ENCODE assay signal across 33 cellular contexts in the genomic region with DNA sequence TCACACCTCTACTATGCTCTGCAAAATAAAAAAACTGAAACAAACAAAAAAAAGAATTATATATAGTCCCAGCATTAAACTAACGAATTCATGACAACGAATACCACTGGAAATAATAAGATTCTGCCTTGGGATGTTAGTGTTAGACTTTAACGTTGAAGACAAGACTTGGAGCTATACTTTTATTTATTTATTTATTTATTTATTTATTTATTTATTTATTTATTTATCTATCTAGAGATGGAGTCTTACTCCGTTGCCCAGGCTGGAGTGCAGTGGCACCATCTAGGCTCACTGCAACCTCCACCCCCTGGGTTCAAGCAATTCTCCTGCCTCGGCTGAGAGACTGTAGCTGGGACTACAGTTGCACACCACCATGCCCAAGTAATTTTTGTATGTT.
"Had no signal": no experiment of that assay in that cellular context is flagged by ENCODE, and none has a peak within 500 bp of the region (broad histone marks: within the 10 kb centered on the region; RNA-seq: fewer than 3 reads in every experiment).

No MANE protein-coding gene starts in this region.

- DNase-seq: activated effector memory CD4-positive, alpha-beta T cell treated with anti-CD3 and anti-CD28 coated beads, Interleukin-2, amount 50 U/mL, for 16 hours; activated effector memory CD4-positive, alpha-beta T cell treated with Interleukin-2 at 50 U/mL for 16 hours; activated gamma-delta T cell; activated gamma-delta T cell treated with Interleukin-2 at 50 U/mL for 16 hours; activated naive CD4-positive, alpha-beta T cell; activated naive CD4-positive, alpha-beta T cell treated with anti-CD3 and anti-CD28 coated beads for 36 hours; activated naive CD4-positive, alpha-beta T cell treated with anti-CD3 and anti-CD28 coated beads, Interleukin-2, amount 10 ng/mL, durations not matched to agents 7 days and 5 days; activated naive CD4-positive, alpha-beta T cell treated with anti-CD3 and anti-CD28 coated beads, Interleukin-2, amount 50 U/mL, for 16 hours; activated naive CD4-positive, alpha-beta T cell treated with Interleukin-2 at 50 U/mL for 16 hours; activated naive CD8-positive, alpha-beta T cell treated with anti-CD3 and anti-CD28 coated beads for 36 hours; activated naive CD8-positive, alpha-beta T cell treated with anti-CD3 and anti-CD28 coated beads, Interleukin-2, amount 10 ng/mL, durations not matched to agents 7 days and 5 days; activated naive CD8-positive, alpha-beta T cell treated with anti-CD3 and anti-CD28 coated beads, Interleukin-2, amount 50 U/mL, for 24 hours; activated T-cell treated with anti-CD3 and anti-CD28 coated beads, Interleukin-2, amount 50 U/mL, for 1 hour; activated T-cell treated with anti-CD3 and anti-CD28 coated beads, Interleukin-2, amount 50 U/mL, for 24 hours; activated T-cell treated with anti-CD3 and anti-CD28 coated beads, Interleukin-2, amount 50 U/mL, for 4 hours; activated T-cell treated with anti-CD3 and anti-CD28 coated beads, Interleukin-2, amount 50 U/mL, for 72 hours; adrenal gland; amniotic stem cell; amygdala; anterior cingulate cortex; aorta; body of pancreas; brain microvascular endothelial cell; caudate nucleus; central memory CD4-positive, alpha-beta T cell; cerebellar nuclear complex had no signal

- ATAC-seq: activated naive CD4-positive, alpha-beta T cell treated with anti-CD3 and anti-CD28 coated beads, Interleukin-2, amount 50 U/mL, for 72 hours; activated naive CD8-positive, alpha-beta T cell treated with anti-CD3 and anti-CD28 coated beads, Interleukin-2, amount 50 U/mL, for 24 hours; activated T-cell treated with anti-CD3 and anti-CD28 coated beads, Interleukin-2, amount 50 U/mL, for 4 hours; activated T-cell treated with anti-CD3 and anti-CD28 coated beads, Interleukin-2, amount 50 U/mL, for 72 hours; activated T-helper 17 cell treated with anti-CD3 and anti-CD28 coated beads, Interleukin-2, amount 50 U/mL, for 72 hours; body of pancreas had no signal

- H3K4me1 ChIP-seq: adrenal gland, ascending aorta, body of pancreas, breast epithelium had no signal

- H3K36me3 ChIP-seq: adrenal gland, ascending aorta, brain microvascular endothelial cell, breast epithelium, cardiac muscle cell had no signal

- H3K4me3 ChIP-seq: adrenal gland, ascending aorta, body of pancreas, breast epithelium, cardiac muscle cell had no signal

- H3K9me3 ChIP-seq: body of pancreas had no signal

- FAIRE-seq: astrocyte, bronchial epithelial cell had no signal

- H3K27ac ChIP-seq: adrenal gland, ascending aorta, body of pancreas, brain microvascular endothelial cell, breast epithelium, cardiac muscle cell had no signal
